9 cellular contexts compared by ENCODE assay signal in the genomic region with DNA sequence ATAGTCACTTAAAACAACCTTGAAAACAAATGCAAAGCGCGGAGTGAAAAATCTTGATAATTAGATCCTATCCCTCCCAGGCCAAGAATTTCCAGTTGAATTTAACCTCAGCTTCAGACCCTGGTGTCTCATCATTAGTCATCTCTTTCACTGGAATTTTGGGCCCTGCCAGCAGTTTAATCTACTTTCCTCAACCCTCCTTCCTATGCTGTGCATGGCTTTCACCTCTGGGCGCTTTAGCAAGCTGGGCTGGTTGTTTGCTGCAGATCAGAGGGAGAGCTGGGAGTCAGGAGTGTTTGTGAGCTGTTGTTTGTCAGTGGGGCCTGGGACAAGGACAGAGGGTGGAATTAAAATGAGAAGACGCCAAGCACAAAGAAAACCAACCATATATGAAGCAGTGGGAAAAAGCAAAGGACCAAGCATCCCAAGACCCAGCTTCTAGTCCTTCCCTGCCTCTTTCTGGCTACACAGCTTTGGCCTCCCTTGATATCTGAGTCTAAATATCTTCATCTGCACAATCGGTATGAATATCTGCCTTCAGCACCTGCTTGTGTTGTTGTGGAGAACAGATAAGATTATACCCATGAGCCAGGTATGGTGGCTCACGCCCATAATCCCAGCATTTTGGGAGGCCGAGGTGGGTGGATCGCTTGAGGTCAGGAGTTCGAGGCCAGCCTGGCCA. TPM values are rescaled to one million over a fixed set of nuclear protein-coding genes. Genes with fewer than 3 reads are reported as not detected.
DNase-seq lines count a peak whose midpoint lies in the region; ATAC-seq, FAIRE-seq and TF ChIP-seq lines count a peak whose summit lies in the region.
"Had no signal": no experiment of that assay in that cellular context is flagged by ENCODE, and none has a peak within 500 bp of the region (broad histone marks: within the 10 kb centered on the region; RNA-seq: fewer than 3 reads in every experiment).

No MANE protein-coding gene starts in this region.

- WGBS in A549 (ENCODE audit: missing lambda C conversion rate): 15% methylated on average over 9 of the region's 9 CpGs

- H3K27ac ChIP-seq in A549: peak overlapping the region; percentile 92 to 93
- H3K27ac ChIP-seq in muscle layer of colon (ENCODE audit: low read depth, low read length): peak overlapping the region; percentile 41

- TF ChIP-seq EP300 in A549 (IDR thresholded peaks at IDR 0.05): peak in 1 of 2 experiments; percentile 42; a peak in 1 of 5 replicates

- TF ChIP-seq POLR2A in A549 (IDR thresholded peaks at IDR 0.05; ENCODE audit: low read length) (no peak), GM18505 (IDR thresholded peaks at IDR 0.05; ENCODE audit: borderline replicate concordance, extremely low read depth, insufficient read depth, insufficient read length) (no peak)

- FAIRE-seq in A549 (lab: Jason Lieb, UNC): no peak

- DNase-seq in A549 (ENCODE audit: low read depth in 1 of 2, low spot score in 1 of 2) (peak; percentile 89 to 91), HT-29 (ENCODE audit: low spot score) (peak; percentile 70), choroid plexus epithelial cell (ENCODE audit: low read depth) (peak; percentile 95), NCI-H2227 treated with DMSO at 0.1 percent for 48 hours (lab: John Stamatoyannopoulos, UW) (no peak)
- DNase-seq: NCI-H1930 had no signal

- H3K4me2 ChIP-seq in A549: peak overlapping the region; percentile 70

- peaks cover 13% of the 10 kb centered on the region for H3K36me3 ChIP-seq in muscle layer of colon (ENCODE audit: insufficient read depth, low read length)

- H3K4me3 ChIP-seq in A549 (peak overlapping the region; percentile 1; the same call in 1 of the 3 replicates), choroid plexus epithelial cell (ENCODE audit: low read depth, low read length) (no peak overlapping the region), muscle layer of colon (ENCODE audit: low read depth in 1 of 2, low read length in 2 of 2) (no peak overlapping the region)

- no peak for TF ChIP-seq CTCF in A549 (IDR thresholded peaks at IDR 0.05)
- TF ChIP-seq CTCF in choroid plexus epithelial cell (conservative IDR thresholded peaks at IDR 0.05; ENCODE audit: low read depth, low read length): peak; percentile 16

- peaks cover 93% of the 10 kb centered on the region for H3K4me1 ChIP-seq in A549
- peaks cover 76% of the 10 kb centered on the region for H3K4me1 ChIP-seq in muscle layer of colon (ENCODE audit: insufficient read depth, low read length)

- H3K27me3 ChIP-seq in muscle layer of colon (ENCODE audit: control insufficient read depth in 1 of 2, insufficient read depth in 2 of 2, low read length in 2 of 2): no peaks in the 10 kb centered on the region

- H3K9me3 ChIP-seq in A549 (peaks cover 7% of the 10 kb centered on the region; the same call in 1 of the 3 replicates), muscle layer of colon (ENCODE audit: low read length) (no peaks in the 10 kb centered on the region)

- CTCF ChIA-PET in A549 (lab: Yijun Ruan, JAX): interaction anchor here (1.3 to 41.4 kb wide), 6 partner anchors 10 to 87 kb away, joined by 3 to 924 read pairs (median 12); a partner anchor contains a TSS

- no peak overlapping the region for H3K9ac ChIP-seq in muscle layer of colon (ENCODE audit: low read length)

- peak; percentile 20 to 37; a peak in 3 of 5 replicates for TF ChIP-seq RAD21 in A549 (conservative IDR thresholded peaks at IDR 0.05 in 1 of 2, IDR thresholded peaks at IDR 0.05 in 1 of 2)

- peak; percentile 38 to 54 for ATAC-seq in A549
- ATAC-seq in GM18505 (IDR thresholded peaks at IDR 0.05; ENCODE audit: unreplicated experiment): no peak
- no peak for ATAC-seq in HG02623 (IDR thresholded peaks at IDR 0.05; ENCODE audit: unreplicated experiment)
- ATAC-seq in HG02885 (IDR thresholded peaks at IDR 0.05; ENCODE audit: poor library complexity, unreplicated experiment): no peak

- POLR2A ChIA-PET in A549 (lab: Yijun Ruan, JAX): interaction anchor here (0.7 to 6.2 kb wide), 5 partner anchors 10 to 233 kb away, joined by 3 to 114 read pairs (median 10); a partner anchor contains a TSS

TF ChIP-seq in A549, 52 proteins besides CTCF, POLR2A, EP300 and RAD21 (continues in another document):
- TF ChIP-seq, protein P1, sequence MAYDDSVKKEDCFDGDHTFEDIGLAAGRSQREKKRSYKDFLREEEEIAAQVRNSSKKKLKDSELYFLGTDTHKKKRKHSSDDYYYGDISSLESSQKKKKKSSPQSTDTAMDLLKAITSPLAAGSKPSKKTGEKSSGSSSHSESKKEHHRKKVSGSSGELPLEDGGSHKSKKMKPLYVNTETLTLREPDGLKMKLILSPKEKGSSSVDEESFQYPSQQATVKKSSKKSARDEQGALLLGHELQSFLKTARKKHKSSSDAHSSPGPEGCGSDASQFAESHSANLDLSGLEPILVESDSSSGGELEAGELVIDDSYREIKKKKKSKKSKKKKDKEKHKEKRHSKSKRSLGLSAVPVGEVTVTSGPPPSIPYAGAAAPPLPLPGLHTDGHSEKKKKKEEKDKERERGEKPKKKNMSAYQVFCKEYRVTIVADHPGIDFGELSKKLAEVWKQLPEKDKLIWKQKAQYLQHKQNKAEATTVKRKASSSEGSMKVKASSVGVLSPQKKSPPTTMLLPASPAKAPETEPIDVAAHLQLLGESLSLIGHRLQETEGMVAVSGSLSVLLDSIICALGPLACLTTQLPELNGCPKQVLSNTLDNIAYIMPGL (CRISPR knock-in tag; IDR thresholded peaks at IDR 0.05; ENCODE audit: borderline replicate concordance): no peak
- TF ChIP-seq FOXS1 (CRISPR knock-in tag; IDR thresholded peaks at IDR 0.05) (no peak), JUNB (IDR thresholded peaks at IDR 0.05) (peak; percentile 84), RARB (CRISPR knock-in tag; IDR thresholded peaks at IDR 0.05) (no peak; the same call in 1 of the 2 replicates), SREBF2 (IDR thresholded peaks at IDR 0.05) (no peak), TP53 (CRISPR knock-in tag; IDR thresholded peaks at IDR 0.05) (no peak), HOXB5 (CRISPR knock-in tag; IDR thresholded peaks at IDR 0.05) (no peak), GATA3 (IDR thresholded peaks at IDR 0.05; ENCODE audit: borderline replicate concordance) (peak; percentile 82; the same call in 1 of the 2 replicates), POLR2AphosphoS2 (conservative IDR thresholded peaks at IDR 0.05; ENCODE audit: low read length) (peak; percentile 92; the same call in 1 of the 2 replicates), ZFP36 (IDR thresholded peaks at IDR 0.05; ENCODE audit: borderline replicate concordance, partially characterized antibody) (no peak), CHD4 (IDR thresholded peaks at IDR 0.05; ENCODE audit: borderline replicate concordance) (no peak), KDM1A (IDR thresholded peaks at IDR 0.05; ENCODE audit: low read depth) (no peak), HOXB13 (CRISPR knock-in tag; IDR thresholded peaks at IDR 0.05; ENCODE audit: low read depth) (0 out of 2 replicates have a peak, but pooled peaks have one; percentile 53), ESRRA (IDR thresholded peaks at IDR 0.05; ENCODE audit: borderline replicate concordance, low read length) (no peak), RNF2 (IDR thresholded peaks at IDR 0.05; ENCODE audit: borderline replicate concordance, low read depth) (no peak), MAZ (IDR thresholded peaks at IDR 0.05; ENCODE audit: borderline replicate concordance, low read depth, low read length) (no peak), RFX5 (IDR thresholded peaks at IDR 0.05) (no peak), CHD2 (IDR thresholded peaks at IDR 0.05; ENCODE audit: low read length, partially characterized antibody) (no peak), PHF8 (IDR thresholded peaks at IDR 0.05; ENCODE audit: borderline replicate concordance, low read depth) (no peak), EHMT2 (IDR thresholded peaks at IDR 0.05; ENCODE audit: low read depth) (no peak)
- TF ChIP-seq, protein P2, sequence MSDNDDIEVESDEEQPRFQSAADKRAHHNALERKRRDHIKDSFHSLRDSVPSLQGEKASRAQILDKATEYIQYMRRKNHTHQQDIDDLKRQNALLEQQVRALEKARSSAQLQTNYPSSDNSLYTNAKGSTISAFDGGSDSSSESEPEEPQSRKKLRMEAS (IDR thresholded peaks at IDR 0.05): peak; percentile 81
- TF ChIP-seq, protein P3, sequence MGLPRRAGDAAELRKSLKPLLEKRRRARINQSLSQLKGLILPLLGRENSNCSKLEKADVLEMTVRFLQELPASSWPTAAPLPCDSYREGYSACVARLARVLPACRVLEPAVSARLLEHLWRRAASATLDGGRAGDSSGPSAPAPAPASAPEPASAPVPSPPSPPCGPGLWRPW (IDR thresholded peaks at IDR 0.05): no peak

RNA-seq across cellular contexts. Expression of a gene that starts 13.5 kb away (rescaled TPM):
- polyA plus RNA-seq in A549 (2011; rRNA removed) (229 and 265 TPM in 2 replicates), A549 (2017; fragmentation: RNase III; extraction: RNeasy Plus Mini Kit Qiagen cat#74134 plus additional on column Dnase treatment) (190 to 217 TPM (median 191 TPM) in 3 replicates)
- 117 TPM in 2 replicates for polyA plus RNA-seq in A549 (2012; cell fraction: cytosol; rRNA removed)
- 127 and 200 TPM in 2 replicates for polyA plus RNA-seq in A549 (2012; cell fraction: nucleus; rRNA removed)
- 195 and 221 TPM in 2 replicates for polyA minus RNA-seq in A549 (2011; rRNA and poly(A)+ RNA removed)
- total RNA-seq in HT-29 (2014; rRNA removed; shearing (Covaris generic)): 16.1 and 19.2 TPM in 2 replicates

RNA-seq across cellular contexts. Expression of a gene that starts 27.7 kb away (rescaled TPM):
- 63.5 and 87.0 TPM in 2 replicates for polyA plus RNA-seq in A549 (2011; rRNA removed)
- polyA plus RNA-seq in A549 (2012; cell fraction: cytosol; rRNA removed): 24.7 and 26.7 TPM in 2 replicates
- polyA plus RNA-seq in A549 (2012; cell fraction: nucleus; rRNA removed): 12.1 and 18.0 TPM in 2 replicates
- polyA plus RNA-seq in A549 (2017; fragmentation: RNase III; extraction: RNeasy Plus Mini Kit Qiagen cat#74134 plus additional on column Dnase treatment): 51.2 to 57.9 TPM (median 52.4 TPM) in 3 replicates
- polyA minus RNA-seq in A549 (2011; rRNA and poly(A)+ RNA removed): 12.0 and 13.0 TPM in 2 replicates
- 38.1 and 42.0 TPM in 2 replicates for total RNA-seq in HT-29 (2014; rRNA removed; shearing (Covaris generic))

Comparison
In these comparisons a context has a peak if more than half of its experiments do, and no peak if none do; other contexts are left out.
1. ATAC-seq: peak in A549 (2 of 2); none in GM18505 (single experiment), HG02623 (single experiment) and HG02885 (single experiment).